In the genomic region with DNA sequence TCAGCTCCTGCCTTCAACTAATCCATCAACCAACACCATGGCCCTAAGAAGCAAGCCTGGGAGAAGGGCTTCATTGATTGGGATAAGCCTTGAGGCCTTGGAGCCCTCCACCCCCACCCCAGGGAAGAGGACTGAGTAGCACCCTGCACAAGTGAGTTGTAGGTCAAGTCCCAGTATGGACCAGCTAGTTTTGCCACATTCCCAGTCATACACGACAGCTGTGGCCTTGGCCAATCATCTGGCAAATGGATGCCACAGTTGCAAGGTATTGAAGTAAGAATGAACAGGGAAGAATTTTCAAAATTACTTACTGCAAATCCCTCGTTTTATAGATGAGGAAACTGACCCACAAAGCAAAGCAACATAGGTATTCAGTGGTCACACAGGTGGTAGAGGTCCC, we compare ENCODE assay signal across 19 cellular contexts.
"Had no signal": no experiment of that assay in that cellular context is flagged by ENCODE, and none has a peak within 500 bp of the region (broad histone marks: within the 10 kb centered on the region; RNA-seq: fewer than 3 reads in every experiment).

No MANE protein-coding gene starts in this region.

- DNase-seq: effector CD4-positive, alpha-beta T cell; foreskin fibroblast; kidney; left lung; lower lobe of right lung; naive thymus-derived CD8-positive, alpha-beta T cell; nephron progenitor cell; ovary; right lobe of liver; small intestine; stimulated activated CD4-positive, alpha-beta T cell treated with anti-CD3 and anti-CD28 coated beads, Interleukin-15, amount 100 ng/mL, for 24 hours; stimulated activated CD4-positive, alpha-beta T cell treated with anti-CD3 and anti-CD28 coated beads, Interleukin-2, amount 100 ng/mL, for 48 hours; stimulated activated naive B cell treated with anti-CD40 and anti-IgM and Interleukin-4, amounts not matched to agents 10 μg/mL and 1 μg/mL and 100 μg/mL, for 72 hours; transverse colon had no signal

- H3K4me3 ChIP-seq: left lung, lower lobe of right lung, ovary, right lobe of liver, suprapubic skin, transverse colon, vagina had no signal

- H3K27me3 ChIP-seq: dorsolateral prefrontal cortex, gastrocnemius medialis, left lung, ovary, right lobe of liver, suprapubic skin, transverse colon, vagina had no signal

- FAIRE-seq: colon, kidney, small intestine had no signal

- H3K9me3 ChIP-seq: gastrocnemius medialis, left lung, lower lobe of right lung, ovary, right lobe of liver, suprapubic skin, transverse colon, vagina had no signal

- ATAC-seq: left lung; lower lobe of right lung; naive thymus-derived CD8-positive, alpha-beta T cell; right lobe of liver; stimulated activated naive B cell treated with anti-CD40 and anti-IgM and Interleukin-4, amounts not matched to agents 10 μg/mL and 1 μg/mL and 100 μg/mL, for 72 hours had no signal

- H3K27ac ChIP-seq: left lung, lower lobe of right lung, ovary, right lobe of liver, suprapubic skin, transverse colon, vagina had no signal

- H3K36me3 ChIP-seq: gastrocnemius medialis, left lung, lower lobe of right lung, ovary, right lobe of liver, suprapubic skin, transverse colon, vagina had no signal

- H3K4me1 ChIP-seq: left lung, lower lobe of right lung, transverse colon, vagina had no signal
